In the genomic region with DNA sequence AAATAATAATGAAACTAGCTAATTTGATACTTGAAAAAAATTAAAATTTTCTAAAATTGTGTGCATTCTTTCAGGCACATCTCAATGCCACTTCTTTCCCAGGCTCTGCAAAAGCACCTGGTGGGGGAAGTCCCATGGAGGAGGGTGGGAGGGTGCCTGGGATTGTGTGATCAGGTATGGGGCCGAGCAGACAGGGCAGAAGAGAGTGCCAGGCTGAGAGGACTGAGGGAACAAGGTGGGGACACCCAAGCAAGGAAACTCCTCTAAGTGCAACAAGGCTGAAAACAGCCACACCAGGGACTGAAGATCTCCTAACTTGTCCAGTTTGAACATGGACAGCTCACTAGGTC, we compare ENCODE assay signal across 14 cellular contexts.
"Had no signal": no experiment of that assay in that cellular context is flagged by ENCODE, and none has a peak within 500 bp of the region (broad histone marks: within the 10 kb centered on the region; RNA-seq: fewer than 3 reads in every experiment).

No MANE protein-coding gene starts in this region.

- H3K36me3 ChIP-seq: brain microvascular endothelial cell had no signal

- H3K27ac ChIP-seq: brain microvascular endothelial cell had no signal

- H3K27me3 ChIP-seq: brain microvascular endothelial cell had no signal

- ATAC-seq: activated CD8-positive, alpha-beta T cell treated with anti-CD3 and anti-CD28 coated beads, Interleukin-2, amount 10 ng/mL, durations not matched to agents 7 days and 5 days; activated naive CD4-positive, alpha-beta T cell treated with anti-CD3 and anti-CD28 coated beads, Interleukin-2, amount 50 U/mL, for 72 hours; activated T-cell treated with anti-CD3 and anti-CD28 coated beads, Interleukin-2, amount 50 U/mL, for 72 hours; stimulated activated memory B cell treated with anti-CD40 and anti-IgM and Interleukin-4, amounts not matched to agents 10 μg/mL and 1 μg/mL and 100 μg/mL, for 72 hours; T-helper 17 cell; WTC11 had no signal

- DNase-seq: activated CD4-positive, alpha-beta T cell treated with anti-CD3 and anti-CD28 coated beads, Interleukin-2, amount 10 ng/mL, durations not matched to agents 24 days and 14 days; activated CD8-positive, alpha-beta memory T cell treated with anti-CD3 and anti-CD28 coated beads, Interleukin-2, amount 50 U/mL, for 48 hours; activated CD8-positive, alpha-beta T cell treated with anti-CD3 and anti-CD28 coated beads, Interleukin-2, amount 10 ng/mL, durations not matched to agents 7 days and 5 days; activated gamma-delta T cell; activated T-cell treated with anti-CD3 and anti-CD28 coated beads, Interleukin-2, amount 50 U/mL, for 72 hours; amygdala; brain microvascular endothelial cell; cerebellar nuclear complex; midbrain; stimulated activated CD4-positive, alpha-beta T cell treated with anti-CD3 and anti-CD28 coated beads, Interleukin-2, amount 100 ng/mL, for 48 hours; T-helper 17 cell had no signal
